8 cellular contexts compared by ENCODE assay signal in genomic region chr13:26184791-26185250, GRCh38. TPM values are rescaled to one million over a fixed set of nuclear protein-coding genes. Genes with fewer than 3 reads are reported as not detected.
A peak's percentile ranks its signal among the peaks of the same experiment; 100 is the strongest.
DNase-seq lines count a peak whose midpoint lies in the region; ATAC-seq, FAIRE-seq and TF ChIP-seq lines count a peak whose summit lies in the region.

No MANE protein-coding gene starts in this region.

- TF ChIP-seq CTCF in WTC11 (IDR thresholded peaks at IDR 0.05) (peak; percentile 86), bronchial epithelial cell (IDR thresholded peaks at IDR 0.05; ENCODE audit: insufficient read depth, low read length, severe bottlenecking) (peak; percentile 89)

- H3K27me3 ChIP-seq in bronchial epithelial cell (ENCODE audit: control insufficient read depth, insufficient read depth, low read length), result no peaks in the 10 kb centered on the region

- H3K36me3 Mint-ChIP-seq in WTC11, result no peaks in the 10 kb centered on the region

- peak; percentile 33 for ATAC-seq in HG02623 (IDR thresholded peaks at IDR 0.05; ENCODE audit: unreplicated experiment)
- ATAC-seq in WTC11, result peak; percentile 45
- no peak for ATAC-seq in GM19328 (IDR thresholded peaks at IDR 0.05; ENCODE audit: unreplicated experiment)

- no peak for FAIRE-seq in bronchial epithelial cell (lab: Jason Lieb, UNC)

- H3K27me3 Mint-ChIP-seq in WTC11 (ENCODE audit: low read depth), result peaks cover 8% of the 10 kb centered on the region; the same call in 1 of the 2 replicates

- peak; percentile 68 for DNase-seq in ELF-1 (ENCODE audit: low read depth, low spot score)
- DNase-seq in NCI-H2196 (lab: John Stamatoyannopoulos, UW; ENCODE audit: unreplicated experiment), result peak; percentile 58
- peak; percentile 54 for DNase-seq in WTC11 (ENCODE audit: low spot score)
- DNase-seq in bronchial epithelial cell (ENCODE audit: low read depth), result peak; percentile 62
- peak; percentile 72 for DNase-seq in kidney tubule cell (ENCODE audit: low spot score)
- peak; percentile 74 for DNase-seq in stimulated activated CD4-positive, alpha-beta T cell treated with anti-CD3 and anti-CD28 coated beads, Interleukin-4, amount 100 ng/mL, for 24 hours

- H3K4me3 ChIP-seq in bronchial epithelial cell (ENCODE audit: low read depth, low read length), result no peak overlapping the region

- POLR2A ChIA-PET in WTC11 (lab: Charles Lee), result interaction anchor here (0.6 to 1.0 kb wide), 2 partner anchors 290 to 514 kb away, joined by 3 to 5 read pairs; no protein-coding TSS in a partner anchor

- no peaks in the 10 kb centered on the region for H3K36me3 ChIP-seq in bronchial epithelial cell (ENCODE audit: control insufficient read depth, insufficient read depth, low read length)

- H3K4me1 Mint-ChIP-seq in WTC11, result peaks cover 5% of the 10 kb centered on the region

- peak overlapping the region; percentile 18; the same call in 1 of the 2 replicates for H3K4me3 Mint-ChIP-seq in WTC11

- CTCF ChIA-PET in WTC11 (lab: Charles Lee), result interaction anchor here (0.5 to 3.2 kb wide), 61 partner anchors 8 to 746 kb away, joined by 3 to 134 read pairs (median 4); partner anchors contain the start of genes RNF6 and WASF3

- H3K27ac Mint-ChIP-seq in WTC11, result no peak overlapping the region

- no peaks in the 10 kb centered on the region for H3K9me3 Mint-ChIP-seq in WTC11

TF ChIP-seq in WTC11, 78 proteins besides CTCF, POLR2A, EP300 and RAD21:
- no peak for TF ChIP-seq ZNF416 (CRISPR knock-in tag; IDR thresholded peaks at IDR 0.05)
- no peak for TF ChIP-seq IRF2 (CRISPR knock-in tag; IDR thresholded peaks at IDR 0.05; ENCODE audit: borderline replicate concordance, low read depth)
- no peak for TF ChIP-seq ZBTB21 (CRISPR knock-in tag; IDR thresholded peaks at IDR 0.05; ENCODE audit: borderline replicate concordance)
- no peak for TF ChIP-seq PRDM15 (CRISPR knock-in tag; IDR thresholded peaks at IDR 0.05)
- no peak for TF ChIP-seq CREM (CRISPR knock-in tag; IDR thresholded peaks at IDR 0.05)
- no peak for TF ChIP-seq HMGA2 (CRISPR knock-in tag; IDR thresholded peaks at IDR 0.05)
- TF ChIP-seq, protein P1, sequence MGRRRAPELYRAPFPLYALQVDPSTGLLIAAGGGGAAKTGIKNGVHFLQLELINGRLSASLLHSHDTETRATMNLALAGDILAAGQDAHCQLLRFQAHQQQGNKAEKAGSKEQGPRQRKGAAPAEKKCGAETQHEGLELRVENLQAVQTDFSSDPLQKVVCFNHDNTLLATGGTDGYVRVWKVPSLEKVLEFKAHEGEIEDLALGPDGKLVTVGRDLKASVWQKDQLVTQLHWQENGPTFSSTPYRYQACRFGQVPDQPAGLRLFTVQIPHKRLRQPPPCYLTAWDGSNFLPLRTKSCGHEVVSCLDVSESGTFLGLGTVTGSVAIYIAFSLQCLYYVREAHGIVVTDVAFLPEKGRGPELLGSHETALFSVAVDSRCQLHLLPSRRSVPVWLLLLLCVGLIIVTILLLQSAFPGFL (CRISPR knock-in tag; IDR thresholded peaks at IDR 0.05; ENCODE audit: borderline replicate concordance), result no peak
- TF ChIP-seq RELA (CRISPR knock-in tag; IDR thresholded peaks at IDR 0.05; ENCODE audit: borderline replicate concordance), result no peak

RNA-seq across cellular contexts. Expression of gene RNF6, which starts 37.3 kb away (rescaled TPM):
- total RNA-seq in WTC11 (2021) (15.7 to 17.4 TPM (median 16.2 TPM) in 3 replicates), bronchial epithelial cell (107 and 127 TPM in 2 replicates)
